ENCODE assay signal across 35 cellular contexts in the genomic region with DNA sequence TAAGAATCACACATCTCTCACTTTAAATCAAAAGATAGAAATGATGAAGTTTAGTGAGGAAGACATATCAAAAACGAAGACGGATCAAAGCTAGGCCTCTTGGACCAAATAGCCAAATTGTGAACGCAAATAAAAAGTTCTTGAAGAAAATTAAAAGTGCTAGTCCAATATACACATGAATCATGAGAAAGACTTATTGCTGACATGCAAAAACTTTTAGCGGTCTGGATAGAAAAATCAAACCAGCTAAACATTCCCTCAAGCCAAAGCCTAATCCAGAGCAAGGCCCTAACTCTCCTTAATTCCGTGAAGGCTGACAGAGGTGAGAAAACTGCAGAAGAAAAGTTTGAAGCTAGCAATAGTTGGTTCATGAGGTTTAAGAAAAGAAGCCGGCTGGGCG.
"Had no signal": no experiment of that assay in that cellular context is flagged by ENCODE, and none has a peak within 500 bp of the region (broad histone marks: within the 10 kb centered on the region; RNA-seq: fewer than 3 reads in every experiment).

No MANE protein-coding gene starts in this region.

- H3K4me3 ChIP-seq: body of pancreas, breast epithelium had no signal

- H3K4me1 Mint-ChIP-seq: activated B cell treated with CpG ODN at 0.5 μM for 24 hours; activated naive CD4-positive, alpha-beta T cell treated with anti-CD3 and anti-CD28 coated beads, Interleukin-2, amount 10 ng/mL, durations not matched to agents 7 days and 5 days; activated naive CD4-positive, alpha-beta T cell treated with anti-CD3 and anti-CD28 coated beads, Interleukin-2, amount 50 U/mL, for 24 hours; activated naive CD8-positive, alpha-beta T cell treated with anti-CD3 and anti-CD28 coated beads, Interleukin-2, amount 10 ng/mL, durations not matched to agents 7 days and 5 days; activated naive CD8-positive, alpha-beta T cell treated with anti-CD3 and anti-CD28 coated beads, Interleukin-2, amount 50 U/mL, for 24 hours had no signal

- H3K36me3 Mint-ChIP-seq: activated CD4-positive, alpha-beta memory T cell treated with anti-CD3 and anti-CD28 coated beads for 36 hours; activated naive CD4-positive, alpha-beta T cell treated with anti-CD3 and anti-CD28 coated beads, Interleukin-2, amount 10 ng/mL, durations not matched to agents 7 days and 5 days; activated naive CD8-positive, alpha-beta T cell; activated naive CD8-positive, alpha-beta T cell treated with anti-CD3 and anti-CD28 coated beads, Interleukin-2, amount 10 ng/mL, durations not matched to agents 7 days and 5 days had no signal

- H3K27ac Mint-ChIP-seq: activated B cell treated with CpG ODN at 0.5 μM for 24 hours; activated CD4-positive, alpha-beta memory T cell treated with anti-CD3 and anti-CD28 coated beads for 36 hours; activated CD4-positive, alpha-beta T cell treated with anti-CD3 and anti-CD28 coated beads, Interleukin-2, amount 10 ng/mL, durations not matched to agents 24 days and 14 days; activated CD8-positive, alpha-beta T cell treated with anti-CD3 and anti-CD28 coated beads for 36 hours; activated naive CD4-positive, alpha-beta T cell treated with anti-CD3 and anti-CD28 coated beads, Interleukin-2, amount 10 ng/mL, durations not matched to agents 7 days and 5 days; activated naive CD4-positive, alpha-beta T cell treated with anti-CD3 and anti-CD28 coated beads, Interleukin-2, amount 50 U/mL, for 24 hours; activated naive CD8-positive, alpha-beta T cell; activated naive CD8-positive, alpha-beta T cell treated with anti-CD3 and anti-CD28 coated beads, Interleukin-2, amount 10 ng/mL, durations not matched to agents 7 days and 5 days; activated naive CD8-positive, alpha-beta T cell treated with anti-CD3 and anti-CD28 coated beads, Interleukin-2, amount 50 U/mL, for 24 hours; activated T-helper 2 cell treated with anti-CD3 and anti-CD28 coated beads, Interferon-gamma antibody, Interleukin-2, Interleukin-4, amounts not matched to agents 10 μg/mL and 5 μg/mL and 100 μg/mL, durations not matched to agents 14 hours and 24 hours and 36 hours; T-helper 1 cell treated with Interleukin-12 subunit alpha and Interleukin-12 subunit beta and Interleukin-4 antibody, amounts not matched to agents 30 μg/mL and 1 μg/mL, for 36 hours; T-helper 2 cell treated with Interferon-gamma antibody and Interleukin-4, amounts not matched to agents 5 μg/mL and 100 μg/mL, for 36 hours had no signal

- H3K27me3 Mint-ChIP-seq: activated B cell treated with CpG ODN at 0.5 μM for 24 hours; activated CD4-positive, alpha-beta T cell treated with anti-CD3 and anti-CD28 coated beads, Interleukin-2, amount 10 ng/mL, durations not matched to agents 24 days and 14 days; activated naive CD4-positive, alpha-beta T cell treated with anti-CD3 and anti-CD28 coated beads, Interleukin-2, amount 10 ng/mL, durations not matched to agents 7 days and 5 days; activated naive CD4-positive, alpha-beta T cell treated with anti-CD3 and anti-CD28 coated beads, Interleukin-2, amount 50 U/mL, for 24 hours; activated naive CD8-positive, alpha-beta T cell had no signal

- DNase-seq: activated B cell treated with CpG ODN at 0.5 μM for 24 hours; activated CD4-positive, alpha-beta memory T cell treated with anti-CD3 and anti-CD28 coated beads for 36 hours; activated CD4-positive, alpha-beta T cell treated with anti-CD3 and anti-CD28 coated beads for 4 hours; activated CD4-positive, alpha-beta T cell treated with anti-CD3 and anti-CD28 coated beads, Interleukin-2, amount 10 ng/mL, durations not matched to agents 24 days and 14 days; activated CD4-positive, alpha-beta T cell treated with anti-CD3 and anti-CD28 coated beads, Interleukin-2, amount 50 U/mL, for 1 hour; activated CD4-positive, alpha-beta T cell treated with anti-CD3 and anti-CD28 coated beads, Interleukin-2, amount 50 U/mL, for 4 hours; activated CD4-positive, CD25-positive, alpha-beta regulatory T cell treated with anti-CD3 and anti-CD28 coated beads, Interleukin-2, amount 50 U/mL, for 72 hours; activated CD8-positive, alpha-beta memory T cell treated with anti-CD3 and anti-CD28 coated beads, Interleukin-2, amount 50 U/mL, for 4 hours; activated CD8-positive, alpha-beta T cell treated with anti-CD3 and anti-CD28 coated beads for 36 hours; activated effector memory CD4-positive, alpha-beta T cell treated with Interleukin-2 at 50 U/mL for 16 hours; activated gamma-delta T cell; activated naive CD4-positive, alpha-beta T cell treated with anti-CD3 and anti-CD28 coated beads, Interleukin-2, amount 10 ng/mL, durations not matched to agents 7 days and 5 days; activated naive CD4-positive, alpha-beta T cell treated with Interleukin-2 at 50 U/mL for 16 hours; activated naive CD8-positive, alpha-beta T cell treated with anti-CD3 and anti-CD28 coated beads, Interleukin-2, amount 10 ng/mL, durations not matched to agents 7 days and 5 days; activated naive CD8-positive, alpha-beta T cell treated with anti-CD3 and anti-CD28 coated beads, Interleukin-2, amount 50 U/mL, for 24 hours; activated T-cell treated with anti-CD3 and anti-CD28 coated beads for 4 hours; activated T-cell treated with anti-CD3 and anti-CD28 coated beads, Interleukin-2, amount 50 U/mL, for 1 hour; activated T-cell treated with anti-CD3 and anti-CD28 coated beads, Interleukin-2, amount 50 U/mL, for 48 hours; amygdala; aorta; body of pancreas; brain microvascular endothelial cell; central memory CD4-positive, alpha-beta T cell; T-helper 1 cell; T-helper 9 cell had no signal

- FAIRE-seq: astrocyte, colon, TTC549 had no signal

- H3K9me3 ChIP-seq: body of pancreas, breast epithelium had no signal

- H3K27me3 ChIP-seq: body of pancreas, brain microvascular endothelial cell, breast epithelium had no signal

- ATAC-seq: activated CD8-positive, alpha-beta T cell treated with anti-CD3 and anti-CD28 coated beads for 36 hours; activated naive CD8-positive, alpha-beta T cell treated with anti-CD3 and anti-CD28 coated beads, Interleukin-2, amount 50 U/mL, for 24 hours; body of pancreas had no signal

- H3K36me3 ChIP-seq: brain microvascular endothelial cell, breast epithelium had no signal

- H3K4me1 ChIP-seq: body of pancreas, breast epithelium had no signal

- H3K9me3 Mint-ChIP-seq: activated B cell treated with CpG ODN at 0.5 μM for 24 hours; activated CD8-positive, alpha-beta T cell treated with anti-CD3 and anti-CD28 coated beads for 36 hours had no signal

- H3K4me3 Mint-ChIP-seq: activated B cell treated with CpG ODN at 0.5 μM for 24 hours; activated CD4-positive, alpha-beta memory T cell treated with anti-CD3 and anti-CD28 coated beads for 36 hours; activated CD4-positive, alpha-beta T cell treated with anti-CD3 and anti-CD28 coated beads, Interleukin-2, amount 10 ng/mL, durations not matched to agents 24 days and 14 days; activated CD8-positive, alpha-beta T cell treated with anti-CD3 and anti-CD28 coated beads for 36 hours; activated naive CD4-positive, alpha-beta T cell treated with anti-CD3 and anti-CD28 coated beads, Interleukin-2, amount 10 ng/mL, durations not matched to agents 7 days and 5 days; activated naive CD4-positive, alpha-beta T cell treated with anti-CD3 and anti-CD28 coated beads, Interleukin-2, amount 50 U/mL, for 24 hours; activated naive CD8-positive, alpha-beta T cell; activated naive CD8-positive, alpha-beta T cell treated with anti-CD3 and anti-CD28 coated beads, Interleukin-2, amount 10 ng/mL, durations not matched to agents 7 days and 5 days; activated naive CD8-positive, alpha-beta T cell treated with anti-CD3 and anti-CD28 coated beads, Interleukin-2, amount 50 U/mL, for 24 hours; T-helper 1 cell treated with Interleukin-12 subunit alpha and Interleukin-12 subunit beta and Interleukin-4 antibody, amounts not matched to agents 30 μg/mL and 1 μg/mL, for 36 hours; T-helper 2 cell treated with Interferon-gamma antibody and Interleukin-4, amounts not matched to agents 5 μg/mL and 100 μg/mL, for 36 hours had no signal

- H3K27ac ChIP-seq: body of pancreas, brain microvascular endothelial cell, breast epithelium, VCaP had no signal
